Comparison of ENCODE assay signal across 11 cellular contexts in the genomic region with DNA sequence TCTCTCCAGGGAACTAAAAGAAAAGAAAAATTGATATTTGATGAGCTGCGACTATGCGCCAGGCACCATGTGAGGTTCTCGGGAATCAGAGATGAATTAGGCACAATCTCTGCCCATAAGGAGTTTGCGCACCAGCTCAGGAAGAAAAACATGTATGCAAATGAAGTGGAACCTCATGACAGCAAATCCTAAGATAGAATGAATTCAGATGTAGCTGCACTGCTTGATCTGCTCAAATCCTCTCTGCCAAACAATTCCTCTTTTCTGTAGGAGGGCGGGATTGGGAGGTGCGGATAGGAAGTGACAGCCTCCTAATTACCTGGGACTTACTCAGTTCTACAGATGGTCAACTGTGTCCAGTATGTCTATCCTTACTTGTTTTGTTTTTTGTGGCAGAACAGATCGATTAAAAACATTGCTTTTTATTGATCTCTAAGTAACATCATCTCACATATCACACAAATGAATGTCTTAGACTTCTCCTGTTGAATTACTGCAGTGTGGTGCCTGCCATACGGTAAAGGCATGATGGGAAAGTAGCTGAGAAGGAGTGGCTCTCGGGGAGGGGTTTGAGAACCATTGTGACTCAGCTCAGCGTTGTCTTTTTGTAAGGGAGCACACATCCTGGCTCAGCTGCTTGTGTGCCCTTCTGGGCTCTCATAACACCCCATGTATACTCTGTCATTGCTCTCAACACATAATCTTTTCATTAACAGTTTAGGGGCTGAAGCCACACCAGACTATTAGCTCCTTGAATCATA. TPM values are rescaled to one million over a fixed set of nuclear protein-coding genes. Genes with fewer than 3 reads are reported as not detected.
A peak's percentile ranks its signal among the peaks of the same experiment; 100 is the strongest.
DNase-seq lines count a peak whose midpoint lies in the region; ATAC-seq, FAIRE-seq and TF ChIP-seq lines count a peak whose summit lies in the region.
"Had no signal": no experiment of that assay in that cellular context is flagged by ENCODE, and none has a peak within 500 bp of the region (broad histone marks: within the 10 kb centered on the region; RNA-seq: fewer than 3 reads in every experiment).

No MANE protein-coding gene starts in this region.

- no peak for TF ChIP-seq CTCF in endothelial cell (IDR thresholded peaks at IDR 0.05; ENCODE audit: unreplicated experiment)

- CTCF ChIA-PET in activated CD4-positive, alpha-beta memory T cell treated with anti-CD3 and anti-CD28 coated beads for 36 hours (lab: Charles Lee): interaction anchor here (0.6 to 26.3 kb wide), 30 partner anchors 8 to 272 kb away, joined by 3 to 372 read pairs (median 7); a partner anchor contains a TSS

- H3K9me3 Mint-ChIP-seq in activated CD4-positive, alpha-beta memory T cell treated with anti-CD3 and anti-CD28 coated beads for 36 hours: no peaks in the 10 kb centered on the region
- H3K9me3 Mint-ChIP-seq in endothelial cell (ENCODE audit: unreplicated experiment): no peaks in the 10 kb centered on the region
- H3K9me3 Mint-ChIP-seq: nephron had no signal

- no peak for TF ChIP-seq POLR2A in H54 (IDR thresholded peaks at IDR 0.05; ENCODE audit: low read depth, low read length)

- peak overlapping the region; percentile 1 for H3K27ac Mint-ChIP-seq in activated CD4-positive, alpha-beta memory T cell treated with anti-CD3 and anti-CD28 coated beads for 36 hours
- H3K27ac Mint-ChIP-seq in endothelial cell (ENCODE audit: unreplicated experiment): peak overlapping the region; percentile 8

- peak; percentile 65 for FAIRE-seq in H54 (lab: Jason Lieb, UNC)

- DNase-seq in H54 (ENCODE audit: insufficient read length, low spot score) (no peak), endothelial cell (ENCODE audit: low spot score) (no peak), NCI-H345 (lab: John Stamatoyannopoulos, UW) (no peak), NCI-H1417 treated with DMSO at 0.1 percent for 48 hours (lab: John Stamatoyannopoulos, UW) (no peak)
- DNase-seq in activated CD4-positive, alpha-beta memory T cell treated with anti-CD3 and anti-CD28 coated beads for 36 hours: peak; percentile 62
- peak; percentile 13 to 37 for DNase-seq in stimulated activated CD4-positive, alpha-beta T cell treated with anti-CD3 and anti-CD28 coated beads, Interleukin-2, amount 100 ng/mL, for 24 hours
- DNase-seq: esophagus squamous epithelium, NCI-H1694 had no signal

- POLR2A ChIA-PET in activated CD4-positive, alpha-beta memory T cell treated with anti-CD3 and anti-CD28 coated beads for 36 hours (lab: Charles Lee): interaction anchor here (0.6 to 0.8 kb wide), 4 partner anchors 103 to 272 kb away, joined by 3 read pairs; no protein-coding TSS in a partner anchor

- intact Hi-C loops in activated CD4-positive, alpha-beta memory T cell treated with anti-CD3 and anti-CD28 coated beads for 36 hours (cut with micrococcal nuclease): loop anchor here (1.0 kb wide), 1 partner anchor 272 kb away; no protein-coding TSS in a partner anchor

- no peak for ATAC-seq in GM21576 (IDR thresholded peaks at IDR 0.05; ENCODE audit: unreplicated experiment)
- no peak for ATAC-seq in GM18519 (IDR thresholded peaks at IDR 0.05; ENCODE audit: low FRiP score, unreplicated experiment)

- H3K4me1 Mint-ChIP-seq in activated CD4-positive, alpha-beta memory T cell treated with anti-CD3 and anti-CD28 coated beads for 36 hours (ENCODE audit: low read depth): peaks cover 40% of the 10 kb centered on the region
- peaks cover 3% of the 10 kb centered on the region for H3K4me1 Mint-ChIP-seq in endothelial cell (ENCODE audit: unreplicated experiment)

- H3K4me3 Mint-ChIP-seq in activated CD4-positive, alpha-beta memory T cell treated with anti-CD3 and anti-CD28 coated beads for 36 hours: peak overlapping the region; percentile 40
- H3K4me3 Mint-ChIP-seq in endothelial cell (ENCODE audit: unreplicated experiment): no peak overlapping the region
- H3K4me3 Mint-ChIP-seq: nephron had no signal

- H3K36me3 Mint-ChIP-seq in activated CD4-positive, alpha-beta memory T cell treated with anti-CD3 and anti-CD28 coated beads for 36 hours: no peaks in the 10 kb centered on the region
- H3K36me3 Mint-ChIP-seq in endothelial cell (ENCODE audit: low read depth, unreplicated experiment): no peaks in the 10 kb centered on the region

- H3K27me3 Mint-ChIP-seq in activated CD4-positive, alpha-beta memory T cell treated with anti-CD3 and anti-CD28 coated beads for 36 hours: peaks cover 1% of the 10 kb centered on the region
- no peaks in the 10 kb centered on the region for H3K27me3 Mint-ChIP-seq in endothelial cell (ENCODE audit: unreplicated experiment)

RNA-seq across cellular contexts. Expression of a gene that starts 14.0 kb away (rescaled TPM):
- under 1 TPM; 0.24 TPM for total RNA-seq in activated CD4-positive, alpha-beta memory T cell treated with anti-CD3 and anti-CD28 coated beads for 36 hours
- not detected for total RNA-seq in endothelial cell (ENCODE audit: unreplicated experiment)

RNA-seq across cellular contexts. Expression of a gene that starts 30.3 kb away (rescaled TPM):
- total RNA-seq in activated CD4-positive, alpha-beta memory T cell treated with anti-CD3 and anti-CD28 coated beads for 36 hours: 1 to 10 TPM; 1.6 to 1.7 TPM
- total RNA-seq in endothelial cell (ENCODE audit: unreplicated experiment): 2.8 TPM

Comparison
In these comparisons a context has a peak if more than half of its experiments do, and no peak if none do; other contexts are left out.
1. DNase-seq: peak in activated CD4-positive, alpha-beta memory T cell treated with anti-CD3 and anti-CD28 coated beads for 36 hours (single experiment) and stimulated activated CD4-positive, alpha-beta T cell treated with anti-CD3 and anti-CD28 coated beads, Interleukin-2, amount 100 ng/mL, for 24 hours (2 of 2); none in H54 (single experiment), endothelial cell (single experiment), NCI-H345 (single experiment) and NCI-H1417 treated with DMSO at 0.1 percent for 48 hours (single experiment).